Comparison of ENCODE assay signal across 9 cellular contexts in the genomic region with DNA sequence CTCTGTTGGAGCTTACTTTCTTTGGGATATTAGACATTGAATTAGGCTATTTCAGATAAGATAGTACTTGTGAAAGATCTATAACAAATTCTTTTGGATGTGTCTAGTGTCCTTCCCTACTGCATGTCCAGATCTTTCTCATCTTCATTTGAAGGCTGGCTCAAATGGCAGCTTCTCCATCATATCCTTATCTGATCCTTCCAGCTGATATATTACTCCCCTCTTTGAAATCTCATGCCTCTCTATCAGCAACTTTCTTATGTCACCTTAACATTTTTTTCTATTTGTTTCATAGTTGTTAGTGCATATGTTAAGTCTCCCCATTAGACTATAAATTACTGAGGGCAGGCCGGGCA. TPM values are rescaled to one million over a fixed set of nuclear protein-coding genes. Genes with fewer than 3 reads are reported as not detected.
A peak's percentile ranks its signal among the peaks of the same experiment; 100 is the strongest.
DNase-seq lines count a peak whose midpoint lies in the region; ATAC-seq, FAIRE-seq and TF ChIP-seq lines count a peak whose summit lies in the region.
"Had no signal": no experiment of that assay in that cellular context is flagged by ENCODE, and none has a peak within 500 bp of the region (broad histone marks: within the 10 kb centered on the region; RNA-seq: fewer than 3 reads in every experiment).

No MANE protein-coding gene starts in this region.

- H3K27ac Mint-ChIP-seq in stimulated activated effector memory CD8-positive, alpha-beta T cell treated with anti-CD3 and anti-CD28 coated beads, Interleukin-12 subunit alpha, Interleukin-12 subunit beta, amount 100 ng/mL, for 72 hours, result peak overlapping the region; percentile 61
- H3K27ac Mint-ChIP-seq in nephron progenitor cell, result no peak overlapping the region

- ATAC-seq in stimulated activated effector memory CD8-positive, alpha-beta T cell treated with anti-CD3 and anti-CD28 coated beads, Interleukin-12 subunit alpha, Interleukin-12 subunit beta, amount 100 ng/mL, for 72 hours, result no peak
- ATAC-seq in HG03469 (IDR thresholded peaks at IDR 0.05; ENCODE audit: unreplicated experiment), result no peak

- H3K9me3 Mint-ChIP-seq in stimulated activated effector memory CD8-positive, alpha-beta T cell treated with anti-CD3 and anti-CD28 coated beads, Interleukin-12 subunit alpha, Interleukin-12 subunit beta, amount 100 ng/mL, for 72 hours, result no peaks in the 10 kb centered on the region
- no peaks in the 10 kb centered on the region for H3K9me3 Mint-ChIP-seq in nephron progenitor cell

- DNase-seq in GM19239 (ENCODE audit: insufficient read length, low spot score) (no peak), OCI-M1 (lab: John Stamatoyannopoulos, UW) (peak; percentile 53), dorsolateral prefrontal cortex (no peak), nephron progenitor cell (no peak), NCI-H1694 (lab: John Stamatoyannopoulos, UW) (no peak)
- no peak for DNase-seq in stimulated activated effector memory CD8-positive, alpha-beta T cell treated with anti-CD3 and anti-CD28 coated beads, Interleukin-12 subunit alpha, Interleukin-12 subunit beta, amount 100 ng/mL, for 72 hours (ENCODE audit: low spot score in 2 of 2)
- DNase-seq: DMS53, NCI-H1694 treated with DMSO at 0.1 percent for 48 hours had no signal

- peak overlapping the region in 49 of 59 donors; percentile 0 to 84 (median 62) for H3K27ac ChIP-seq in dorsolateral prefrontal cortex

- H3K27me3 Mint-ChIP-seq in nephron progenitor cell (ENCODE audit: low read depth, poor library complexity), result no peaks in the 10 kb centered on the region

- H3K4me3 Mint-ChIP-seq in stimulated activated effector memory CD8-positive, alpha-beta T cell treated with anti-CD3 and anti-CD28 coated beads, Interleukin-12 subunit alpha, Interleukin-12 subunit beta, amount 100 ng/mL, for 72 hours, result peak overlapping the region; percentile 59
- no peak overlapping the region for H3K4me3 Mint-ChIP-seq in nephron progenitor cell

- intact Hi-C loops in dorsolateral prefrontal cortex (cut with DNase I), result no loop called here

- peak; percentile 26 for FAIRE-seq in GM19239 (lab: Jason Lieb, UNC)

- no peak overlapping the region for H3K4me3 ChIP-seq in dorsolateral prefrontal cortex

- peaks cover 88% of the 10 kb centered on the region for H3K4me1 Mint-ChIP-seq in stimulated activated effector memory CD8-positive, alpha-beta T cell treated with anti-CD3 and anti-CD28 coated beads, Interleukin-12 subunit alpha, Interleukin-12 subunit beta, amount 100 ng/mL, for 72 hours
- H3K4me1 Mint-ChIP-seq in nephron progenitor cell, result no peaks in the 10 kb centered on the region

- TF ChIP-seq CTCF in dorsolateral prefrontal cortex (IDR thresholded peaks at IDR 0.05 in 54 of 56, conservative IDR thresholded peaks at IDR 0.05 in 2 of 56; ENCODE audit: low read depth in 1 of 56, partially characterized antibody in 56 of 56), result no peak
- TF ChIP-seq CTCF in nephron progenitor cell (IDR thresholded peaks at IDR 0.05), result no peak

- H3K36me3 Mint-ChIP-seq in stimulated activated effector memory CD8-positive, alpha-beta T cell treated with anti-CD3 and anti-CD28 coated beads, Interleukin-12 subunit alpha, Interleukin-12 subunit beta, amount 100 ng/mL, for 72 hours, result peaks cover 91% of the 10 kb centered on the region
- H3K36me3 Mint-ChIP-seq in nephron progenitor cell (ENCODE audit: low read depth), result peaks cover 25% of the 10 kb centered on the region

- no peaks in the 10 kb centered on the region for H3K27me3 ChIP-seq in dorsolateral prefrontal cortex

RNA-seq across cellular contexts. Expression of a gene that starts 17.5 kb away (rescaled TPM):
- 100 to 1,000 TPM; 108 to 214 (median 152) TPM for total RNA-seq in dorsolateral prefrontal cortex

RNA-seq across cellular contexts. Expression of a gene that starts 39.0 kb away (rescaled TPM):
- 100 to 1,000 TPM in 97 of 120 experiments, 10 to 100 TPM in 23; 72.4 to 166 (median 118) TPM for total RNA-seq in dorsolateral prefrontal cortex
